24 cellular contexts compared by ENCODE assay signal in genomic region chr9:134283692-134284265, GRCh38. TPM values are rescaled to one million over a fixed set of nuclear protein-coding genes. Genes with fewer than 3 reads are reported as not detected.
DNase-seq lines count a peak whose midpoint lies in the region; ATAC-seq and TF ChIP-seq lines count a peak whose summit lies in the region.
"Had no signal": no experiment of that assay in that cellular context is flagged by ENCODE, and none has a peak within 500 bp of the region (broad histone marks: within the 10 kb centered on the region; RNA-seq: fewer than 3 reads in every experiment).

No MANE protein-coding gene starts in this region.

- peak overlapping the region; percentile 55 for H3K27ac ChIP-seq in right cardiac atrium (ENCODE audit: low read length)
- H3K27ac ChIP-seq in skeletal muscle tissue (ENCODE audit: low read depth, low read length) = peak overlapping the region; percentile 47
- H3K27ac ChIP-seq: coronary artery had no signal

- TF ChIP-seq CTCF in MCF 10A (IDR thresholded peaks at IDR 0.05; ENCODE audit: unreplicated experiment) (no peak), mucosa of descending colon (IDR thresholded peaks at IDR 0.05) (no peak)

- intact Hi-C loops in MCF 10A (cut with micrococcal nuclease) (loop anchor here (5.0 kb wide), 1 partner anchor 159 kb away; no protein-coding TSS in a partner anchor), right cardiac atrium (cut with DNase I) (no loop called here), mucosa of descending colon (cut with DNase I, micrococcal nuclease) (no loop called here)

- no peak overlapping the region for H3K4me3 Mint-ChIP-seq in MCF 10A (ENCODE audit: unreplicated experiment)
- H3K4me3 Mint-ChIP-seq: activated CD8-positive, alpha-beta T cell treated with anti-CD3 and anti-CD28 coated beads for 36 hours; activated naive CD8-positive, alpha-beta T cell treated with anti-CD3 and anti-CD28 coated beads, Interleukin-2, amount 50 U/mL, for 24 hours; CD4-positive, alpha-beta memory T cell; H9 had no signal

- no peaks in the 10 kb centered on the region for H3K36me3 Mint-ChIP-seq in MCF 10A (ENCODE audit: insufficient read depth, unreplicated experiment)
- H3K36me3 Mint-ChIP-seq: CD4-positive, alpha-beta memory T cell had no signal

- peak; percentile 3 to 4 for ATAC-seq in right cardiac atrium
- ATAC-seq in mucosa of descending colon = no peak
- no peak for ATAC-seq in HG03460 (IDR thresholded peaks at IDR 0.05; ENCODE audit: unreplicated experiment)
- ATAC-seq: activated CD8-positive, alpha-beta T cell treated with anti-CD3 and anti-CD28 coated beads for 36 hours; activated naive CD8-positive, alpha-beta T cell treated with anti-CD3 and anti-CD28 coated beads, Interleukin-2, amount 50 U/mL, for 24 hours had no signal

- H3K4me1 ChIP-seq in right cardiac atrium (ENCODE audit: control insufficient read depth, insufficient read depth, low read length) = peaks cover 6% of the 10 kb centered on the region
- H3K4me1 ChIP-seq in skeletal muscle tissue (ENCODE audit: control insufficient read depth in 3 of 3, insufficient read depth in 3 of 3, low read length in 3 of 3) = peaks cover 20 to 41% (median 32%) of the 10 kb centered on the region in 3 donors
- H3K4me1 ChIP-seq in mucosa of descending colon (ENCODE audit: low read depth) = peaks cover 7% of the 10 kb centered on the region

- peak overlapping the region in 2 of 3 donors; percentile 14 to 74 for H3K9ac ChIP-seq in skeletal muscle tissue (ENCODE audit: low read depth in 1 of 3, low read length in 3 of 3)

- no peaks in the 10 kb centered on the region for H3K9me3 Mint-ChIP-seq in MCF 10A (ENCODE audit: unreplicated experiment)
- H3K9me3 Mint-ChIP-seq: activated CD8-positive, alpha-beta T cell treated with anti-CD3 and anti-CD28 coated beads for 36 hours; activated naive CD8-positive, alpha-beta T cell treated with anti-CD3 and anti-CD28 coated beads, Interleukin-2, amount 50 U/mL, for 24 hours; CD4-positive, alpha-beta memory T cell; H9 had no signal

- 83% methylated on average over 15 of the region's 15 CpGs for WGBS in right cardiac atrium

- POLR2A ChIA-PET in MCF 10A (lab: Yijun Ruan, JAX) = interaction anchor here (0.6 to 1.9 kb wide), 5 partner anchors 34 to 151 kb away, joined by 3 to 7 read pairs (median 5); no protein-coding TSS in a partner anchor

- H3K36me3 ChIP-seq in H7 (replicated peaks; ENCODE audit: control insufficient read depth, insufficient read depth, low read length) (no peaks in the 10 kb centered on the region), skeletal muscle tissue (ENCODE audit: control insufficient read depth in 3 of 3, insufficient read depth in 3 of 3, low read length in 3 of 3) (no peaks in the 10 kb centered on the region), mucosa of descending colon (ENCODE audit: low read depth) (no peaks in the 10 kb centered on the region)

- CTCF ChIA-PET in MCF 10A (lab: Yijun Ruan, JAX) = interaction anchor here (0.6 kb wide), 1 partner anchor 218 kb away, joined by 3 read pairs; no protein-coding TSS in a partner anchor

- peak; percentile 54 for DNase-seq in H7
- peak; percentile 5 for DNase-seq in MCF 10A (ENCODE audit: unreplicated experiment)
- DNase-seq in right cardiac atrium = peak in 2 of 3 donors; percentile 42 to 63
- no peak for DNase-seq in mucosa of descending colon
- no peak for DNase-seq in NCI-H2227 (lab: John Stamatoyannopoulos, UW; ENCODE audit: unreplicated experiment)
- no peak for DNase-seq in NCI-H774 (lab: John Stamatoyannopoulos, UW)
- DNase-seq: activated CD4-positive, CD25-positive, alpha-beta regulatory T cell; activated CD8-positive, alpha-beta T cell treated with anti-CD3 and anti-CD28 coated beads for 36 hours; activated effector memory CD4-positive, alpha-beta T cell treated with anti-CD3 and anti-CD28 coated beads, Interleukin-2, amount 50 U/mL, for 16 hours; activated naive CD8-positive, alpha-beta T cell treated with anti-CD3 and anti-CD28 coated beads, Interleukin-2, amount 50 U/mL, for 24 hours; activated T-cell treated with anti-CD3 and anti-CD28 coated beads for 4 hours; CD4-positive, alpha-beta memory T cell; DMS53; GF-D8; H9; MM.1S; NCI-H1436 treated with DMSO at 0.1 percent for 48 hours; retina; stimulated activated CD4-positive, alpha-beta T cell treated with anti-CD3 and anti-CD28 coated beads, Interleukin-15, amount 100 ng/mL, for 24 hours; T1000 had no signal

- H3K4me3 ChIP-seq in H7 (ENCODE audit: insufficient read depth, low read depth, low read length) (no peak overlapping the region), right cardiac atrium (ENCODE audit: low read length) (no peak overlapping the region), skeletal muscle tissue (ENCODE audit: low read length in 3 of 3) (peak overlapping the region in 1 of 3 donors; percentile 32), mucosa of descending colon (no peak overlapping the region)
- H3K4me3 ChIP-seq: lung had no signal

- BruUV-seq in MCF 10A (replicated peaks; lab: Mats Ljungman, UMichigan) = no TSS peak

- peaks cover 23% of the 10 kb centered on the region for H3K4me1 Mint-ChIP-seq in MCF 10A (ENCODE audit: insufficient read depth, unreplicated experiment)
- H3K4me1 Mint-ChIP-seq: CD4-positive, alpha-beta memory T cell had no signal

- no peaks in the 10 kb centered on the region for H3K27me3 Mint-ChIP-seq in MCF 10A (ENCODE audit: insufficient read depth, unreplicated experiment)

- H3K9me3 ChIP-seq in right cardiac atrium (ENCODE audit: control insufficient read depth, low read length) (no peaks in the 10 kb centered on the region), skeletal muscle tissue (ENCODE audit: control insufficient read depth in 3 of 3, low read length in 3 of 3) (no peaks in the 10 kb centered on the region), mucosa of descending colon (no peaks in the 10 kb centered on the region)

- no peak overlapping the region for H3K27ac Mint-ChIP-seq in MCF 10A (ENCODE audit: low read depth, unreplicated experiment)
- H3K27ac Mint-ChIP-seq: activated CD8-positive, alpha-beta T cell treated with anti-CD3 and anti-CD28 coated beads for 36 hours; activated naive CD8-positive, alpha-beta T cell treated with anti-CD3 and anti-CD28 coated beads, Interleukin-2, amount 50 U/mL, for 24 hours; CD4-positive, alpha-beta memory T cell; H9 had no signal

- H3K27me3 ChIP-seq in H7 (ENCODE audit: control insufficient read depth, insufficient read depth, low read length) (no peaks in the 10 kb centered on the region), right cardiac atrium (ENCODE audit: control insufficient read depth, insufficient read depth) (no peaks in the 10 kb centered on the region), skeletal muscle tissue (ENCODE audit: control insufficient read depth in 3 of 3, insufficient read depth in 3 of 3, low read length in 3 of 3) (no peaks in the 10 kb centered on the region)

RNA-seq across cellular contexts. Expression of gene RXRA, which starts 42.5 kb away (rescaled TPM):
- 17.7 and 23.2 TPM in 2 replicates for total RNA-seq in H7 (2014; rRNA removed; shearing (Covaris generic))
- total RNA-seq in MCF 10A (2022) (57.7 and 65.5 TPM in 2 replicates), right cardiac atrium (10 to 100 TPM; 48.1 to 72.3 (median 61.7) TPM), skeletal muscle tissue (11.5 TPM), mucosa of descending colon (100 to 1,000 TPM in 1 of 3 donors, 10 to 100 TPM in 2; 75.2 to 101 (median 85.3) TPM)
- 66.0 TPM for polyA plus RNA-seq in right cardiac atrium

Comparison
In these comparisons a context has a peak if more than half of its experiments do, and no peak if none do; other contexts are left out.
1. DNase-seq: peak in H7 (single experiment), MCF 10A (single experiment) and right cardiac atrium (2 of 3); none in mucosa of descending colon (0 of 3), NCI-H2227 (single experiment) and NCI-H774 (single experiment).
2. ATAC-seq: peak in right cardiac atrium (2 of 2); none in mucosa of descending colon (single experiment) and HG03460 (single experiment).